In the genomic region with DNA sequence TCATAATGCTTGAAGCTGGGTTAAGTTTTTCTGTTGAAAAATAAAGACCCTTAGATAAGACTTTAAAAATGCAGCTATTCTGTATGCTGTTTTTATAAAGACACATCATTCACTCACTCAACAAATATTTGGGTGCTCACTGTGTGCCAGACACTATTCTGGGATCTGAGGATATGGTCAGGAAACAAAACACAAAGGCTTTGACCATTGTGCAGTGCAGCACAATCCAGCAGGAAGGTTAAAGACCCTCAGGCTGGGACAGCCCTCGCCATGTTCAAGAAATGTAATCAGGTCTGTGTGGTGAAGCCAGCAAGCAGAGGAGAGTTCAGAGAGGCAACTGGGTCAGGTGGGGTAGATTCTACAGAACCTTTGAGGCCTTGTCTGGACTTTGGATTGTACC, we compare ENCODE assay signal across 15 cellular contexts. TPM values are rescaled to one million over a fixed set of nuclear protein-coding genes. Genes with fewer than 3 reads are reported as not detected.
"Had no signal": no experiment of that assay in that cellular context is flagged by ENCODE, and none has a peak within 500 bp of the region (broad histone marks: within the 10 kb centered on the region; RNA-seq: fewer than 3 reads in every experiment).

No MANE protein-coding gene starts in this region.

RNA-seq across cellular contexts. Expression of gene TBX20, which starts 31.5 kb away (rescaled TPM):
- total RNA-seq: naive thymus-derived CD4-positive, alpha-beta T cell; natural killer cell; occipital lobe; osteoblast; progenitor cell of endocrine pancreas; psoas muscle; sigmoid colon; spleen; suprapubic skin; transverse colon; upper lobe of right lung had no signal
- polyA plus RNA-seq: naive thymus-derived CD4-positive, alpha-beta T cell; neural cell; ovary; psoas muscle; small intestine; spleen; thymus had no signal
